In genomic region chr9:136267261-136268111, GRCh38 we compare ENCODE assay signal across 8 cellular contexts. TPM values are rescaled to one million over a fixed set of nuclear protein-coding genes. Genes with fewer than 3 reads are reported as not detected.
DNase-seq lines count a peak whose midpoint lies in the region; ATAC-seq and TF ChIP-seq lines count a peak whose summit lies in the region.

No MANE protein-coding gene starts in this region.

- H4K91ac ChIP-seq in mesenchymal stem cell (ENCODE audit: low read length): peak overlapping the region; percentile 57

- H4K8ac ChIP-seq in mesenchymal stem cell (ENCODE audit: low read length): peak overlapping the region; percentile 92

- H3K27me3 ChIP-seq in mesenchymal stem cell (ENCODE audit: control insufficient read depth in 1 of 2, insufficient read depth in 1 of 2, low read length in 2 of 2): peaks cover 3 to 65% of the 10 kb centered on the region in 2 experiments

- no peak overlapping the region for H2AK5ac ChIP-seq in mesenchymal stem cell (ENCODE audit: low read length, severe bottlenecking)

- TF ChIP-seq CTCF in GM12872 (IDR thresholded peaks at IDR 0.05; ENCODE audit: insufficient read depth, low read depth, low read length): peak; percentile 40; the same call in 2 of the 3 replicates

- H2BK15ac ChIP-seq in mesenchymal stem cell (ENCODE audit: low read depth, poor library complexity, severe bottlenecking): peak overlapping the region; percentile 87

- H2BK120ac ChIP-seq in mesenchymal stem cell (ENCODE audit: low read depth, low read length): peak overlapping the region; percentile 85

- no peak overlapping the region for H3K27ac ChIP-seq in mesenchymal stem cell (ENCODE audit: low read length, poor library complexity, severe bottlenecking)

- no peak overlapping the region for H2BK5ac ChIP-seq in mesenchymal stem cell (ENCODE audit: low read depth, low read length, poor library complexity, severe bottlenecking)

- peak overlapping the region in 1 of 2 experiments; percentile 19 for H3K14ac ChIP-seq in mesenchymal stem cell (ENCODE audit: low read length in 2 of 2)

- H3K9ac ChIP-seq in mesenchymal stem cell (ENCODE audit: low read length): peak overlapping the region; percentile 77

- H2BK12ac ChIP-seq in mesenchymal stem cell (ENCODE audit: low read length in 2 of 2): no peak overlapping the region

- H3K36me3 ChIP-seq in mesenchymal stem cell (ENCODE audit: control insufficient read depth in 1 of 2, insufficient read depth in 2 of 2, low read depth in 1 of 2, low read length in 2 of 2): no peaks in the 10 kb centered on the region

- no peaks in the 10 kb centered on the region for H3K79me1 ChIP-seq in mesenchymal stem cell (replicated peaks; ENCODE audit: low read length, poor library complexity, severe bottlenecking)

- peak overlapping the region; percentile 47 to 71 for H3K4me3 ChIP-seq in mesenchymal stem cell (ENCODE audit: insufficient read depth in 1 of 2, low read depth in 1 of 2, low read length in 2 of 2)

- H2AFZ ChIP-seq in mesenchymal stem cell (ENCODE audit: low read depth, low read length): peak overlapping the region; percentile 56

- WGBS in mesenchymal stem cell: 16% methylated on average over 55 of the region's 60 CpGs

- peak overlapping the region; percentile 44 to 72 for H3K18ac ChIP-seq in mesenchymal stem cell (ENCODE audit: low read depth in 1 of 2, low read length in 2 of 2)

- H3K4me1 ChIP-seq in mesenchymal stem cell (ENCODE audit: control insufficient read depth, insufficient read depth, low read depth, low read length): peaks cover 9% of the 10 kb centered on the region

- peak overlapping the region; percentile 54 for H3K4me2 ChIP-seq in mesenchymal stem cell (ENCODE audit: low read length, poor library complexity, severe bottlenecking)

- DNase-seq in NCI-H526 (lab: John Stamatoyannopoulos, UW) (peak; percentile 24 to 81), mesenchymal stem cell (peak; percentile 77), NCI-H510A treated with DMSO at 0.1 percent for 48 hours (lab: John Stamatoyannopoulos, UW) (no peak)
- DNase-seq in activated CD8-positive, alpha-beta memory T cell treated with anti-CD3 and anti-CD28 coated beads for 1 hour (ENCODE audit: extremely low read depth in 1 of 2, low read depth in 1 of 2): peak; percentile 60 to 78
- peak; percentile 76 for DNase-seq in effector CD8-positive, alpha-beta T cell (lab: John Stamatoyannopoulos, UW)
- peak; percentile 73 for DNase-seq in stimulated activated CD8-positive, alpha-beta memory T cell treated with anti-CD3 and anti-CD28 coated beads, Interleukin-12 subunit alpha, Interleukin-12 subunit beta, amount 100 ng/mL, for 1 hour (ENCODE audit: low read depth)

- H3K9me3 ChIP-seq in mesenchymal stem cell (ENCODE audit: control insufficient read depth, low read length): peaks cover 2% of the 10 kb centered on the region

- no peak overlapping the region for H3K23ac ChIP-seq in mesenchymal stem cell (ENCODE audit: low read length in 2 of 2)

- H3K4ac ChIP-seq in mesenchymal stem cell (ENCODE audit: low read depth in 1 of 2, low read length in 2 of 2): peak overlapping the region in 1 of 2 experiments; percentile 42

- peak; percentile 62 for ATAC-seq in HG02840 (IDR thresholded peaks at IDR 0.05; ENCODE audit: low FRiP score, unreplicated experiment)

RNA-seq across cellular contexts. Expression of gene QSOX2, which starts 21.9 kb away (rescaled TPM):
- 9.6 TPM for polyA plus RNA-seq in mesenchymal stem cell (2013, experiment 1 of 2)
- 9.8 TPM for polyA plus RNA-seq in mesenchymal stem cell (2013, experiment 2 of 2)

RNA-seq across cellular contexts. Expression of gene CCDC187, which starts 36.4 kb away (rescaled TPM):
- under 0.01 TPM for polyA plus RNA-seq in mesenchymal stem cell (2013, experiment 1 of 2)
- polyA plus RNA-seq in mesenchymal stem cell (2013, experiment 2 of 2): not detected

RNA-seq across cellular contexts. Expression of gene GPSM1, which starts 59.9 kb away (rescaled TPM):
- 37.1 TPM for polyA plus RNA-seq in mesenchymal stem cell (2013, experiment 1 of 2)
- 35.2 TPM for polyA plus RNA-seq in mesenchymal stem cell (2013, experiment 2 of 2)
